16 cellular contexts compared by ENCODE assay signal in the genomic region with DNA sequence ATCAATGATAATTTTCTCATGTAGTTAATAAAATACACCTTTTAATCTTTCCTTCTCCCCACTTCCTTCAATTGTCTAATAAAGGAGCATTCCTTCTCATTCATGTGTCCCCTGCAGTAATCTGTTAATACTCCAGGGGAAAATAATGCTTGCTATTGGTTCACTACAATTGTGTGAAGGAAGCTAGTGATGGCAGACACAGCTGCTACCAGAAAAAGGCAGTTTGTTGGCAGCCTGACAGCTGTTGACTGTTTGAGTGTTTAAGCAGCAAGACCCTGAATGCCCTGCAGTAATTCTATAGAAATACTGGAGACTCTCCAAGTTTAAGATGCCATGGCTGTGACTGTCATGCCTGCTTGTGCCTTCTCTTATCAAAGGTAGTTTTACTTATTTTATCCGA.
A peak's percentile ranks its signal among the peaks of the same experiment; 100 is the strongest.
DNase-seq lines count a peak whose midpoint lies in the region; ATAC-seq and TF ChIP-seq lines count a peak whose summit lies in the region.
"Had no signal": no experiment of that assay in that cellular context is flagged by ENCODE, and none has a peak within 500 bp of the region (broad histone marks: within the 10 kb centered on the region; RNA-seq: fewer than 3 reads in every experiment).

No MANE protein-coding gene starts in this region.

- H3K27me3 ChIP-seq in thyroid gland: no peaks in the 10 kb centered on the region
- H3K27me3 ChIP-seq: ascending aorta, foreskin keratinocyte, left lung, testis had no signal

- H3K9me3 ChIP-seq in thyroid gland: no peaks in the 10 kb centered on the region
- H3K9me3 ChIP-seq: ascending aorta, left lung, testis had no signal

- no peaks in the 10 kb centered on the region for H3K36me3 ChIP-seq in thyroid gland
- H3K36me3 ChIP-seq: ascending aorta, left lung had no signal

- ATAC-seq in GM18502 (IDR thresholded peaks at IDR 0.05; ENCODE audit: poor library complexity, unreplicated experiment): no peak
- ATAC-seq: activated CD8-positive, alpha-beta memory T cell treated with anti-CD3 and anti-CD28 coated beads, Interleukin-2, amount 10 ng/mL, durations not matched to agents 7 days and 5 days; foreskin keratinocyte; left lung; Right ventricle myocardium inferior had no signal

- no peak for TF ChIP-seq POLR2A in thyroid gland (IDR thresholded peaks at IDR 0.05)

- intact Hi-C loops in thyroid gland (cut with DNase I): no loop called here

- DNase-seq in DMS79 treated with DMSO at 0.1 percent for 48 hours (lab: John Stamatoyannopoulos, UW) (peak; percentile 93), NCI-H2029 treated with DMSO at 0.1 percent for 48 hours (lab: John Stamatoyannopoulos, UW) (peak; percentile 73), NCI-H774 (lab: John Stamatoyannopoulos, UW) (peak; percentile 44), pons (ENCODE audit: low spot score) (peak; percentile 39), thyroid gland (no peak), HT-29 (ENCODE audit: low spot score) (no peak)
- DNase-seq: activated CD4-positive, CD25-positive, alpha-beta regulatory T cell treated with anti-CD3 and anti-CD28 coated beads, Interleukin-2, amount 50 U/mL, for 72 hours; activated CD8-positive, alpha-beta memory T cell treated with anti-CD3 and anti-CD28 coated beads, Interleukin-2, amount 10 ng/mL, durations not matched to agents 7 days and 5 days; activated gamma-delta T cell treated with Interleukin-2 at 50 U/mL for 16 hours; foreskin keratinocyte; left lung; stimulated activated CD4-positive, alpha-beta T cell treated with anti-CD3 and anti-CD28 coated beads, Interleukin-4, amount 100 ng/mL, for 24 hours; testis had no signal

- 64 to 69% methylated on average over 1 of the region's 1 CpG for WGBS in thyroid gland, 2 donors

- H3K27ac ChIP-seq in thyroid gland: no peak overlapping the region
- H3K27ac ChIP-seq: ascending aorta, foreskin keratinocyte, left lung, testis had no signal

- no peak overlapping the region for H3K4me3 ChIP-seq in thyroid gland (replicated peaks in 1 of 3)
- H3K4me3 ChIP-seq: ascending aorta, left lung, testis had no signal

- peaks cover 0 to 5% of the 10 kb centered on the region in 2 donors for H3K4me1 ChIP-seq in thyroid gland
- H3K4me1 ChIP-seq: ascending aorta, foreskin keratinocyte, left lung, testis had no signal

- TF ChIP-seq CTCF in thyroid gland (IDR thresholded peaks at IDR 0.05): no peak

Comparison
In these comparisons a context has a peak if more than half of its experiments do, and no peak if none do; other contexts are left out.
1. DNase-seq: peak in DMS79 treated with DMSO at 0.1 percent for 48 hours (single experiment), NCI-H2029 treated with DMSO at 0.1 percent for 48 hours (single experiment), NCI-H774 (single experiment) and pons (single experiment); none in thyroid gland (0 of 2) and HT-29 (single experiment).